8 cellular contexts compared by ENCODE assay signal in the genomic region with DNA sequence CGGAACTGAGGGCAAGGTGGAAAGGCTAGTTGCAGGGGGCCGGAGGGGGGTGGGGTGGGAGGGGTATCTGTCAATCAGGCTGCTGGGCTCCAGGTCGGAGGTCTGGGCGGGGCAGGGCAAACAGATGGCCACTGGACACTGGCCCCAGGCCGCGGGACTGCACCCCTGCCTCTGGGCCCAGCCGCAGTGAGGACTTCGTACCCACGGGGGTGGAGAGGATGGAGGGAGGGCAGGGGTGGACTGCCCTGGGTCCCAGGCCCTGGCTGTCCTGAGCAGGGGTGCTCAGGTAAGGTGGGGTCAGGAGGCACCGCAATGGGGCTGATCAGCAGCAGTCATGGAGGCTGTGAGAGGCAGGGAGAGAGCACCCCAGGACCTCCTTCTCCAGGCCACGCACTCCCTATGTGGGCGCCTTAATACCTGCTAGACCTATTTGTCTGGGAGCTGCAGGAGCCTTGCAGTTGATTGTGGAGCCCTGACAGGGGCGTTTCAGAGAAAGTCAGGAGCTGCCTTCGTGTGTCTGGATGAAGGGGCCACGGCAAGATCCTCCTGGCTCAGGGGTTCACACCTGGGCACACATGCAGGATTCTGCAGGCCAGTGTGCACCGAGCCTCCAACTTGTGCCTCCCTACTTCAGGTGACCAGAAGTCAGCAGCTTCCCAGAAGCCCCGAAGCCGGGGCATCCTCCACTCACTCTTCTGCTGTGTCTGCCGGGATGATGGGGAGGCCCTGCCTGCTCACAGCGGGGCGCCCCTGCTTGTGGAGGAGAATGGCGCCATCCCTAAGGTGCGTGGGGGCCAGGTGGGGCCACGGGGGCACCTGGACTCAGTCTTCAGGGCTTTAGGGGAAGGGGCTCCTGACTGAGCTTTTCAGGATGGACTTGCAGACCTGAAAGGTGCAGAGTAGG. TPM values are rescaled to one million over a fixed set of nuclear protein-coding genes. Genes with fewer than 3 reads are reported as not detected.
DNase-seq lines count a peak whose midpoint lies in the region; ATAC-seq and TF ChIP-seq lines count a peak whose summit lies in the region.

No MANE protein-coding gene starts in this region.

- H3K27me3 Mint-ChIP-seq in brain: peaks cover 36% of the 10 kb centered on the region

- peak overlapping the region; percentile 68 to 94 (median 92) for H3K4me3 Mint-ChIP-seq in brain

- H3K4me3 ChIP-seq in liver (ENCODE audit: low read depth in 1 of 3, low read length in 3 of 3): peak overlapping the region; percentile 83 to 91 (median 88)
- peak overlapping the region; percentile 72 to 98 (median 94) for H3K4me3 ChIP-seq in tibial nerve

- H3K9ac ChIP-seq in liver (ENCODE audit: low read depth in 1 of 2, low read length in 2 of 2): peak overlapping the region; percentile 16 to 84

- TF ChIP-seq CTCF in brain (conservative IDR thresholded peaks at IDR 0.05) (no peak), liver (IDR thresholded peaks at IDR 0.05; ENCODE audit: low read depth, low read length, missing input control) (no peak), tibial nerve (IDR thresholded peaks at IDR 0.05) (no peak)

- H3K27ac ChIP-seq in liver (ENCODE audit: low read depth in 1 of 2, low read length in 2 of 2) (peak overlapping the region; percentile 96 to 99), tibial nerve (peak overlapping the region; percentile 96 to 100 (median 98))

- peak; percentile 65 for DNase-seq in activated CD8-positive, alpha-beta memory T cell treated with anti-CD3 and anti-CD28 coated beads for 24 hours
- DNase-seq in activated CD8-positive, alpha-beta memory T cell treated with anti-CD3 and anti-CD28 coated beads, Interleukin-2, amount 50 U/mL, for 4 hours: no peak
- no peak for DNase-seq in tibial nerve (ENCODE audit: low spot score in 2 of 2)
- DNase-seq in activated gamma-delta T cell treated with Interleukin-2 at 50 U/mL for 16 hours: no peak

- H3K27ac Mint-ChIP-seq in brain: peak overlapping the region in 3 of 5 experiments; percentile 41 to 55 (median 54)

- H3K36me3 Mint-ChIP-seq in brain: no peaks in the 10 kb centered on the region

- TF ChIP-seq EP300 in tibial nerve (IDR thresholded peaks at IDR 0.05): no peak

- H3K27me3 ChIP-seq in liver (ENCODE audit: control insufficient read depth in 4 of 4, insufficient read depth in 4 of 4, low read length in 3 of 4) (no peaks in the 10 kb centered on the region), tibial nerve (no peaks in the 10 kb centered on the region)

- 15% methylated on average over 24 of the region's 24 CpGs for WGBS in liver
- 13 to 18% methylated on average over 7 to 10 of the region's 24 CpGs for WGBS in tibial nerve, 2 donors

- peaks cover 23 to 72% (median 65%) of the 10 kb centered on the region in 4 donors for H3K4me1 ChIP-seq in liver (ENCODE audit: control insufficient read depth in 4 of 4, insufficient read depth in 4 of 4, low read length in 3 of 4)
- peaks cover 0 to 66% (median 46%) of the 10 kb centered on the region in 4 donors for H3K4me1 ChIP-seq in tibial nerve

- H3K9me3 ChIP-seq in liver (ENCODE audit: control insufficient read depth in 4 of 4, low read length in 3 of 4) (no peaks in the 10 kb centered on the region), tibial nerve (no peaks in the 10 kb centered on the region)

- TF ChIP-seq RAD21 in liver (IDR thresholded peaks at IDR 0.05): peak in 1 of 2 donors; percentile 49

- ATAC-seq in GM19324 (IDR thresholded peaks at IDR 0.05; ENCODE audit: low FRiP score, unreplicated experiment) (no peak), HG02610 (IDR thresholded peaks at IDR 0.05; ENCODE audit: unreplicated experiment) (no peak)

- no peak for TF ChIP-seq POLR2A in tibial nerve (IDR thresholded peaks at IDR 0.05)

- peaks cover 7 to 19% (median 12%) of the 10 kb centered on the region in 4 donors for H3K36me3 ChIP-seq in liver (ENCODE audit: control insufficient read depth in 4 of 4, insufficient read depth in 3 of 4, low read depth in 1 of 4, low read length in 3 of 4)
- H3K36me3 ChIP-seq in tibial nerve: peaks cover 0 to 41% (median 4%) of the 10 kb centered on the region in 3 donors

- peaks cover 0 to 3% (median 0%) of the 10 kb centered on the region in 5 experiments for H3K9me3 Mint-ChIP-seq in brain

- peaks cover 38% of the 10 kb centered on the region for H3K4me1 Mint-ChIP-seq in brain

TF ChIP-seq in liver, 16 proteins besides CTCF, POLR2A, EP300 and RAD21:
- peak in 1 of 2 donors; percentile 91 for TF ChIP-seq EGR1 (IDR thresholded peaks at IDR 0.05; ENCODE audit: low read depth in 2 of 2)
- peak; percentile 91 to 92 for TF ChIP-seq RXRA (IDR thresholded peaks at IDR 0.05)
- TF ChIP-seq JUND (IDR thresholded peaks at IDR 0.05): no peak
- no peak for TF ChIP-seq TAF1 (conservative IDR thresholded peaks at IDR 0.05)
- TF ChIP-seq, protein P1, sequence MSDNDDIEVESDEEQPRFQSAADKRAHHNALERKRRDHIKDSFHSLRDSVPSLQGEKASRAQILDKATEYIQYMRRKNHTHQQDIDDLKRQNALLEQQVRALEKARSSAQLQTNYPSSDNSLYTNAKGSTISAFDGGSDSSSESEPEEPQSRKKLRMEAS (IDR thresholded peaks at IDR 0.05): peak; percentile 70
- peak; percentile 81 for TF ChIP-seq REST (IDR thresholded peaks at IDR 0.05)
- TF ChIP-seq FOXA1 (IDR thresholded peaks at IDR 0.05): no peak
- peak; percentile 85 for TF ChIP-seq SP1 (IDR thresholded peaks at IDR 0.05)
- no peak for TF ChIP-seq NR2F2 (IDR thresholded peaks at IDR 0.05)
- peak; percentile 95 to 97 for TF ChIP-seq HNF4A (conservative IDR thresholded peaks at IDR 0.05)
- peak in 1 of 2 donors; percentile 22 for TF ChIP-seq GABPA (IDR thresholded peaks at IDR 0.05 in 1 of 2, conservative IDR thresholded peaks at IDR 0.05 in 1 of 2)
- no peak for TF ChIP-seq FOXA2 (IDR thresholded peaks at IDR 0.05)
- peak; percentile 65 for TF ChIP-seq YY1 (IDR thresholded peaks at IDR 0.05)
- TF ChIP-seq, protein P2, sequence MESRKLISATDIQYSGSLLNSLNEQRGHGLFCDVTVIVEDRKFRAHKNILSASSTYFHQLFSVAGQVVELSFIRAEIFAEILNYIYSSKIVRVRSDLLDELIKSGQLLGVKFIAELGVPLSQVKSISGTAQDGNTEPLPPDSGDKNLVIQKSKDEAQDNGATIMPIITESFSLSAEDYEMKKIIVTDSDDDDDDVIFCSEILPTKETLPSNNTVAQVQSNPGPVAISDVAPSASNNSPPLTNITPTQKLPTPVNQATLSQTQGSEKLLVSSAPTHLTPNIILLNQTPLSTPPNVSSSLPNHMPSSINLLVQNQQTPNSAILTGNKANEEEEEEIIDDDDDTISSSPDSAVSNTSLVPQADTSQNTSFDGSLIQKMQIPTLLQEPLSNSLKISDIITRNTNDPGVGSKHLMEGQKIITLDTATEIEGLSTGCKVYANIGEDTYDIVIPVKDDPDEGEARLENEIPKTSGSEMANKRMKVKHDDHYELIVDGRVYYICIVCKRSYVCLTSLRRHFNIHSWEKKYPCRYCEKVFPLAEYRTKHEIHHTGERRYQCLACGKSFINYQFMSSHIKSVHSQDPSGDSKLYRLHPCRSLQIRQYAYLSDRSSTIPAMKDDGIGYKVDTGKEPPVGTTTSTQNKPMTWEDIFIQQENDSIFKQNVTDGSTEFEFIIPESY (IDR thresholded peaks at IDR 0.05): peak; percentile 34
- TF ChIP-seq, protein P3, sequence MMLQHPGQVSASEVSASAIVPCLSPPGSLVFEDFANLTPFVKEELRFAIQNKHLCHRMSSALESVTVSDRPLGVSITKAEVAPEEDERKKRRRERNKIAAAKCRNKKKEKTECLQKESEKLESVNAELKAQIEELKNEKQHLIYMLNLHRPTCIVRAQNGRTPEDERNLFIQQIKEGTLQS (IDR thresholded peaks at IDR 0.05): no peak
- peak; percentile 96 for TF ChIP-seq HNF4G (IDR thresholded peaks at IDR 0.05)

RNA-seq across cellular contexts. Expression of gene CTDSP1, which starts 1.5 kb away (rescaled TPM):
- polyA plus RNA-seq in brain (ENCODE audit: insufficient read depth, low read depth, low replicate concordance): 44.4 TPM
- total RNA-seq in liver: 10 to 100 TPM; 46.6 to 66.5 TPM
- 10 to 100 TPM; 38.3 to 76.5 TPM for polyA plus RNA-seq in liver
- total RNA-seq in tibial nerve: 100 to 1,000 TPM; 122 to 164 (median 140) TPM

RNA-seq across cellular contexts. Expression of gene VIL1, which starts 17.7 kb away (rescaled TPM):
- not detected for polyA plus RNA-seq in brain (ENCODE audit: insufficient read depth, low read depth, low replicate concordance)
- total RNA-seq in liver: 10 to 100 TPM; 42.3 to 72.0 TPM
- 10 to 100 TPM; 16.4 to 21.0 TPM for polyA plus RNA-seq in liver
- not detected for total RNA-seq in tibial nerve

RNA-seq across cellular contexts. Expression of gene SLC11A1, which starts 19.1 kb away (rescaled TPM):
- polyA plus RNA-seq in brain (ENCODE audit: insufficient read depth, low read depth, low replicate concordance): 1.7 TPM
- 10 to 100 TPM in 1 of 2 donors, 1 to 10 TPM in 1; 1.4 to 23.0 TPM for total RNA-seq in liver
- 1 to 10 TPM; 2.7 to 3.8 TPM for polyA plus RNA-seq in liver
- 100 to 1,000 TPM in 1 of 4 donors, 10 to 100 TPM in 3; 19.0 to 213 (median 52.9) TPM for total RNA-seq in tibial nerve

RNA-seq across cellular contexts. Expression of gene CATIP, which starts 44.5 kb away (rescaled TPM):
- not detected for polyA plus RNA-seq in brain (ENCODE audit: insufficient read depth, low read depth, low replicate concordance)
- total RNA-seq in liver: not detected
- under 1 TPM; 0.05 to 0.35 TPM for polyA plus RNA-seq in liver
- total RNA-seq in tibial nerve: not detected

Comparison
In these comparisons a context has a peak if more than half of its experiments do, and no peak if none do; other contexts are left out.
1. RNA of gene VIL1, which starts 17.7 kb away (total RNA-seq): 42.3 to 72.0 TPM in liver; not detected in tibial nerve; every median in the first group is over 10 times any median in the second.